15 cellular contexts compared by ENCODE assay signal in genomic region chr4:3303445-3303824, GRCh38. TPM values are rescaled to one million over a fixed set of nuclear protein-coding genes. Genes with fewer than 3 reads are reported as not detected.
DNase-seq lines count a peak whose midpoint lies in the region; ATAC-seq and TF ChIP-seq lines count a peak whose summit lies in the region.
"Had no signal": no experiment of that assay in that cellular context is flagged by ENCODE, and none has a peak within 500 bp of the region (broad histone marks: within the 10 kb centered on the region; RNA-seq: fewer than 3 reads in every experiment).

No MANE protein-coding gene starts in this region.

- no peaks in the 10 kb centered on the region for H3K27me3 Mint-ChIP-seq in activated naive CD4-positive, alpha-beta T cell treated with anti-CD3 and anti-CD28 coated beads for 36 hours (ENCODE audit: low read depth)
- H3K27me3 Mint-ChIP-seq in endothelial cell (ENCODE audit: unreplicated experiment) = peaks cover 13% of the 10 kb centered on the region
- H3K27me3 Mint-ChIP-seq in stimulated activated memory B cell treated with anti-CD40 and anti-IgM and Interleukin-4, amounts not matched to agents 10 μg/mL and 1 μg/mL and 100 μg/mL, for 72 hours = peaks cover 26% of the 10 kb centered on the region

- peak overlapping the region; percentile 80 for H3K4me3 ChIP-seq in Loucy (ENCODE audit: low read length, poor library complexity, severe bottlenecking)
- no peak overlapping the region for H3K4me3 ChIP-seq in osteoblast (ENCODE audit: insufficient read depth, low read length)
- H3K4me3 ChIP-seq: lower lobe of right lung had no signal

- H3K4me3 Mint-ChIP-seq in activated naive CD4-positive, alpha-beta T cell treated with anti-CD3 and anti-CD28 coated beads for 36 hours = peak overlapping the region; percentile 59
- H3K4me3 Mint-ChIP-seq in endothelial cell (ENCODE audit: unreplicated experiment) = no peak overlapping the region
- no peak overlapping the region for H3K4me3 Mint-ChIP-seq in stimulated activated memory B cell treated with anti-CD40 and anti-IgM and Interleukin-4, amounts not matched to agents 10 μg/mL and 1 μg/mL and 100 μg/mL, for 72 hours
- H3K4me3 Mint-ChIP-seq: WTC11 had no signal

- CTCF ChIA-PET in activated naive CD4-positive, alpha-beta T cell treated with anti-CD3 and anti-CD28 coated beads for 36 hours (lab: Charles Lee) = no interaction called here

- H2AFZ ChIP-seq in Loucy (ENCODE audit: low read length) (no peak overlapping the region), osteoblast (ENCODE audit: low read length) (no peak overlapping the region)

- H3K4me1 Mint-ChIP-seq in activated naive CD4-positive, alpha-beta T cell treated with anti-CD3 and anti-CD28 coated beads for 36 hours (ENCODE audit: low read depth) = peaks cover 54% of the 10 kb centered on the region
- peaks cover 89% of the 10 kb centered on the region for H3K4me1 Mint-ChIP-seq in endothelial cell (ENCODE audit: unreplicated experiment)
- peaks cover 36% of the 10 kb centered on the region for H3K4me1 Mint-ChIP-seq in stimulated activated memory B cell treated with anti-CD40 and anti-IgM and Interleukin-4, amounts not matched to agents 10 μg/mL and 1 μg/mL and 100 μg/mL, for 72 hours

- H3K9ac ChIP-seq in Loucy (ENCODE audit: low read depth, low read length, poor library complexity, severe bottlenecking) = peak overlapping the region; percentile 79

- H3K9me2 ChIP-seq in Loucy (replicated peaks; ENCODE audit: low read depth, low read length) = no peaks in the 10 kb centered on the region

- H3K27me3 ChIP-seq in Loucy (ENCODE audit: insufficient read depth, low read length, poor library complexity, severe bottlenecking) (no peaks in the 10 kb centered on the region), osteoblast (ENCODE audit: insufficient read depth, low read length) (no peaks in the 10 kb centered on the region)

- no peaks in the 10 kb centered on the region for H3K36me3 Mint-ChIP-seq in activated naive CD4-positive, alpha-beta T cell treated with anti-CD3 and anti-CD28 coated beads for 36 hours (ENCODE audit: low read depth)
- peaks cover 8% of the 10 kb centered on the region for H3K36me3 Mint-ChIP-seq in endothelial cell (ENCODE audit: low read depth, unreplicated experiment)
- H3K36me3 Mint-ChIP-seq in stimulated activated memory B cell treated with anti-CD40 and anti-IgM and Interleukin-4, amounts not matched to agents 10 μg/mL and 1 μg/mL and 100 μg/mL, for 72 hours = no peaks in the 10 kb centered on the region
- H3K36me3 Mint-ChIP-seq: WTC11 had no signal

- H3K79me2 ChIP-seq in Loucy (ENCODE audit: insufficient read depth, low read length) (peaks cover 93% of the 10 kb centered on the region), osteoblast (ENCODE audit: insufficient read depth, low read length) (peaks cover 87% of the 10 kb centered on the region)

- TF ChIP-seq CTCF in Loucy (conservative IDR thresholded peaks at IDR 0.05; ENCODE audit: low read length) = no peak
- no peak for TF ChIP-seq CTCF in endothelial cell (IDR thresholded peaks at IDR 0.05; ENCODE audit: unreplicated experiment)
- TF ChIP-seq CTCF in osteoblast (IDR thresholded peaks at IDR 0.05; ENCODE audit: extremely low read depth, low read depth, low read length) = no peak

- H3K36me3 ChIP-seq in Loucy (ENCODE audit: insufficient read depth, low read length) (no peaks in the 10 kb centered on the region), osteoblast (ENCODE audit: insufficient read depth, low read length) (no peaks in the 10 kb centered on the region)
- H3K36me3 ChIP-seq: lower lobe of right lung had no signal

- H4K20me1 ChIP-seq in Loucy (ENCODE audit: insufficient read depth, low read length, poor library complexity, severe bottlenecking) (peaks cover 53% of the 10 kb centered on the region), osteoblast (ENCODE audit: insufficient read depth, low read length) (peaks cover 57% of the 10 kb centered on the region)

- H3K4me2 ChIP-seq in Loucy (ENCODE audit: low read depth, low read length, poor library complexity, severe bottlenecking) = peak overlapping the region; percentile 99
- no peak overlapping the region for H3K4me2 ChIP-seq in osteoblast (ENCODE audit: insufficient read depth, low read length)

- H3F3A ChIP-seq in Loucy (ENCODE audit: low read depth) = peaks cover 4% of the 10 kb centered on the region; the same call in 1 of the 2 replicates

- no peak overlapping the region for H3K27ac ChIP-seq in osteoblast (ENCODE audit: low read depth, low read length)
- H3K27ac ChIP-seq: lower lobe of right lung had no signal

- intact Hi-C loops in activated naive CD4-positive, alpha-beta T cell treated with anti-CD3 and anti-CD28 coated beads for 36 hours (cut with micrococcal nuclease) = no loop called here

- H3K27ac Mint-ChIP-seq in activated naive CD4-positive, alpha-beta T cell treated with anti-CD3 and anti-CD28 coated beads for 36 hours = no peak overlapping the region
- peak overlapping the region; percentile 45 for H3K27ac Mint-ChIP-seq in endothelial cell (ENCODE audit: unreplicated experiment)
- peak overlapping the region; percentile 66 for H3K27ac Mint-ChIP-seq in stimulated activated memory B cell treated with anti-CD40 and anti-IgM and Interleukin-4, amounts not matched to agents 10 μg/mL and 1 μg/mL and 100 μg/mL, for 72 hours

- no peaks in the 10 kb centered on the region for H3K9me3 Mint-ChIP-seq in activated naive CD4-positive, alpha-beta T cell treated with anti-CD3 and anti-CD28 coated beads for 36 hours
- H3K9me3 Mint-ChIP-seq in endothelial cell (ENCODE audit: unreplicated experiment) = no peaks in the 10 kb centered on the region
- no peaks in the 10 kb centered on the region for H3K9me3 Mint-ChIP-seq in stimulated activated memory B cell treated with anti-CD40 and anti-IgM and Interleukin-4, amounts not matched to agents 10 μg/mL and 1 μg/mL and 100 μg/mL, for 72 hours
- H3K9me3 Mint-ChIP-seq: WTC11 had no signal

- H3K4me1 ChIP-seq in Loucy (ENCODE audit: insufficient read depth, low read length, poor library complexity, severe bottlenecking) (peaks cover 90% of the 10 kb centered on the region), osteoblast (ENCODE audit: insufficient read depth, low read length) (peaks cover 20% of the 10 kb centered on the region)

- H3K9me3 ChIP-seq in Loucy (ENCODE audit: insufficient read depth, low read depth, low read length) (no peaks in the 10 kb centered on the region), osteoblast (ENCODE audit: low read depth, low read length) (no peaks in the 10 kb centered on the region)
- H3K9me3 ChIP-seq: lower lobe of right lung had no signal

- no peak for ATAC-seq in stimulated activated memory B cell treated with anti-CD40 and anti-IgM and Interleukin-4, amounts not matched to agents 10 μg/mL and 1 μg/mL and 100 μg/mL, for 72 hours
- ATAC-seq in GM19351 (IDR thresholded peaks at IDR 0.05; ENCODE audit: unreplicated experiment) = no peak
- ATAC-seq: HCT116, lower lobe of right lung, WTC11 had no signal

- DNase-seq in activated naive CD4-positive, alpha-beta T cell treated with anti-CD3 and anti-CD28 coated beads for 36 hours = no peak
- no peak for DNase-seq in activated naive CD4-positive, alpha-beta T cell (lab: John Stamatoyannopoulos, UW)
- DNase-seq in endothelial cell (ENCODE audit: low spot score) (no peak), osteoblast (ENCODE audit: insufficient read length, low spot score, missing footprints) (no peak), putamen (ENCODE audit: low spot score) (no peak)
- DNase-seq: amniotic stem cell; lower lobe of right lung; NCI-H1930; NCI-H446; NK-92 treated with Interleukin-12 subunit alpha and Interleukin-12 subunit beta, amount 100 ng/mL, for 24 hours had no signal

RNA-seq across cellular contexts. Expression of gene RGS12, which starts 10.6 kb away (rescaled TPM):
- total RNA-seq in activated naive CD4-positive, alpha-beta T cell treated with anti-CD3 and anti-CD28 coated beads for 36 hours = 1 to 10 TPM; 8.7 to 8.9 TPM
- total RNA-seq in endothelial cell (ENCODE audit: unreplicated experiment) (116 TPM), osteoblast (19.2 and 61.2 TPM in 2 replicates)

RNA-seq across cellular contexts. Expression of gene MSANTD1, which starts 54.5 kb away (rescaled TPM):
- total RNA-seq in activated naive CD4-positive, alpha-beta T cell treated with anti-CD3 and anti-CD28 coated beads for 36 hours = under 1 TPM; 0.49 to 0.55 TPM
- total RNA-seq in endothelial cell (ENCODE audit: unreplicated experiment) (0.97 TPM), osteoblast (0.59 and 0.72 TPM in 2 replicates)
